Comparison of ENCODE assay signal across 18 cellular contexts in genomic region chrX:10557166-10557565, GRCh38.
DNase-seq lines count a peak whose midpoint lies in the region; TF ChIP-seq lines count a peak whose summit lies in the region.
"Had no signal": no experiment of that assay in that cellular context is flagged by ENCODE, and none has a peak within 500 bp of the region (broad histone marks: within the 10 kb centered on the region; RNA-seq: fewer than 3 reads in every experiment).

No MANE protein-coding gene starts in this region.

- CTCF ChIA-PET in OCI-LY7 (lab: Charles Lee; ENCODE audit: unreplicated experiment), result no interaction called here
- CTCF ChIA-PET in CD8-positive, alpha-beta memory T cell (lab: Charles Lee), result no interaction called here
- CTCF ChIA-PET in activated CD4-positive, alpha-beta memory T cell treated with anti-CD3 and anti-CD28 coated beads for 36 hours (lab: Charles Lee), result no interaction called here

- DNase-seq in H4 (ENCODE audit: low spot score), result peak; percentile 73
- DNase-seq in SJCRH30, result peak; percentile 80 to 91
- DNase-seq in OCI-LY7 (ENCODE audit: low spot score), result no peak
- DNase-seq in CD8-positive, alpha-beta memory T cell, result no peak
- DNase-seq in activated CD4-positive, alpha-beta memory T cell treated with anti-CD3 and anti-CD28 coated beads for 36 hours, result no peak
- DNase-seq in germinal center (ENCODE audit: low spot score), result no peak
- DNase-seq: 8988T; CD8-positive, alpha-beta T cell; COR-L47; DMS 273 treated with DMSO at 0.1 percent for 48 hours; DMS53; DND-41; GM23248; HCEC 1CT; IMR-90 had no signal

- peak overlapping the region; percentile 18 for H3K4me3 ChIP-seq in SJCRH30
- H3K4me3 ChIP-seq in mesodermal cell (ENCODE audit: extremely low read depth, insufficient read depth, low read length, poor library complexity, severe bottlenecking), result no peak overlapping the region
- H3K4me3 ChIP-seq in OCI-LY7 (ENCODE audit: low read depth, low read length, poor library complexity, severe bottlenecking), result no peak overlapping the region
- H3K4me3 ChIP-seq in CD8-positive, alpha-beta memory T cell (ENCODE audit: low read length), result no peak overlapping the region
- H3K4me3 ChIP-seq: BLaER1 treated with 17β-estradiol and CSF1 and Interleukin-3, amounts not matched to agents 10 nM and 100 nM; GM23248 had no signal

- no peak overlapping the region for H3K4me2 ChIP-seq in OCI-LY7 (ENCODE audit: low read length)
- H3K4me2 ChIP-seq: BLaER1 treated with 17β-estradiol and CSF1 and Interleukin-3, amounts not matched to agents 10 nM and 100 nM had no signal

- no peak for TF ChIP-seq CTCF in OCI-LY7 (conservative IDR thresholded peaks at IDR 0.05; ENCODE audit: low read length)

- H4K20me1 ChIP-seq in OCI-LY7 (ENCODE audit: insufficient read depth, low read length), result no peaks in the 10 kb centered on the region
- H4K20me1 ChIP-seq: BLaER1 treated with 17β-estradiol and CSF1 and Interleukin-3, amounts not matched to agents 10 nM and 100 nM had no signal

- H3K27ac ChIP-seq in SJCRH30 (peak overlapping the region; percentile 73), mesodermal cell (ENCODE audit: low read depth, low read length, severe bottlenecking) (peak overlapping the region; percentile 16), OCI-LY7 (ENCODE audit: low read depth, low read length, poor library complexity, severe bottlenecking) (no peak overlapping the region)
- H3K27ac ChIP-seq in CD8-positive, alpha-beta memory T cell (ENCODE audit: low read depth, low read length), result no peak overlapping the region
- H3K27ac ChIP-seq: BLaER1 treated with 17β-estradiol and CSF1 and Interleukin-3, amounts not matched to agents 10 nM and 100 nM; GM23248 had no signal

- no peaks in the 10 kb centered on the region for H3K79me2 ChIP-seq in OCI-LY7 (ENCODE audit: insufficient read depth, low read depth, low read length)

- H3K27me3 ChIP-seq in SJCRH30, result no peaks in the 10 kb centered on the region
- no peaks in the 10 kb centered on the region for H3K27me3 ChIP-seq in CD8-positive, alpha-beta memory T cell (ENCODE audit: insufficient read depth, low read length, poor library complexity, severe bottlenecking)

- H3K9me2 ChIP-seq in OCI-LY7 (ENCODE audit: insufficient read depth, low read length), result no peaks in the 10 kb centered on the region

- peaks cover 47% of the 10 kb centered on the region for H3K4me1 ChIP-seq in SJCRH30
- peaks cover 11% of the 10 kb centered on the region for H3K4me1 ChIP-seq in mesodermal cell (ENCODE audit: control insufficient read depth, insufficient read depth, low read length, poor library complexity, severe bottlenecking)
- H3K4me1 ChIP-seq in OCI-LY7 (ENCODE audit: insufficient read depth, low read length, poor library complexity, severe bottlenecking), result no peaks in the 10 kb centered on the region
- H3K4me1 ChIP-seq in CD8-positive, alpha-beta memory T cell (ENCODE audit: insufficient read depth, low read length), result no peaks in the 10 kb centered on the region
- H3K4me1 ChIP-seq: BLaER1 treated with 17β-estradiol and CSF1 and Interleukin-3, amounts not matched to agents 10 nM and 100 nM had no signal

- H3K9me3 Mint-ChIP-seq in CD8-positive, alpha-beta memory T cell, result peaks cover 0 to 13% (median 4%) of the 10 kb centered on the region in 5 donors
- peaks cover 3% of the 10 kb centered on the region for H3K9me3 Mint-ChIP-seq in activated CD4-positive, alpha-beta memory T cell treated with anti-CD3 and anti-CD28 coated beads for 36 hours
- H3K9me3 Mint-ChIP-seq: CD8-positive, alpha-beta T cell had no signal

- WGBS in mesodermal cell (ENCODE audit: insufficient coverage in 2 of 2), 2 experiments, result no CpG with 5 or more reads among the region's 4 CpGs

- intact Hi-C loops in OCI-LY7 (cut with micrococcal nuclease; ENCODE audit: unreplicated experiment), result no loop called here
- intact Hi-C loops in activated CD4-positive, alpha-beta memory T cell treated with anti-CD3 and anti-CD28 coated beads for 36 hours (cut with micrococcal nuclease), result no loop called here

- H3K36me3 Mint-ChIP-seq in CD8-positive, alpha-beta memory T cell, result no peaks in the 10 kb centered on the region
- no peaks in the 10 kb centered on the region for H3K36me3 Mint-ChIP-seq in activated CD4-positive, alpha-beta memory T cell treated with anti-CD3 and anti-CD28 coated beads for 36 hours
- H3K36me3 Mint-ChIP-seq: CD8-positive, alpha-beta T cell had no signal

- H3K36me3 ChIP-seq in SJCRH30, result 0 out of 2 replicates have a peak, but pooled peaks cover 3% of the 10 kb centered on the region
- peaks cover 7% of the 10 kb centered on the region for H3K36me3 ChIP-seq in mesodermal cell (ENCODE audit: control insufficient read depth, insufficient read depth, low read length)
- H3K36me3 ChIP-seq in OCI-LY7 (ENCODE audit: insufficient read depth, low read length), result no peaks in the 10 kb centered on the region
- H3K36me3 ChIP-seq in CD8-positive, alpha-beta memory T cell (ENCODE audit: insufficient read depth, low read length), result no peaks in the 10 kb centered on the region
- H3K36me3 ChIP-seq: BLaER1 treated with 17β-estradiol and CSF1 and Interleukin-3, amounts not matched to agents 10 nM and 100 nM had no signal

- H3K4me3 Mint-ChIP-seq in CD8-positive, alpha-beta memory T cell, result no peak overlapping the region
- no peak overlapping the region for H3K4me3 Mint-ChIP-seq in activated CD4-positive, alpha-beta memory T cell treated with anti-CD3 and anti-CD28 coated beads for 36 hours
- H3K4me3 Mint-ChIP-seq: B cell; CD8-positive, alpha-beta T cell had no signal

- H3K9me3 ChIP-seq in SJCRH30 (replicated peaks), result no peaks in the 10 kb centered on the region
- no peaks in the 10 kb centered on the region for H3K9me3 ChIP-seq in mesodermal cell (ENCODE audit: control insufficient read depth, low read length)
- no peaks in the 10 kb centered on the region for H3K9me3 ChIP-seq in OCI-LY7 (ENCODE audit: low read length)
- H3K9me3 ChIP-seq in CD8-positive, alpha-beta memory T cell (ENCODE audit: low read length), result no peaks in the 10 kb centered on the region

- no TSS peak for BruUV-seq in OCI-LY7 (replicated peaks; lab: Mats Ljungman, UMichigan)

- no peak overlapping the region for H2AFZ ChIP-seq in OCI-LY7 (ENCODE audit: low read length)
- H2AFZ ChIP-seq: GM23248 had no signal

- no peak overlapping the region for H3K27ac Mint-ChIP-seq in CD8-positive, alpha-beta memory T cell
- no peak overlapping the region for H3K27ac Mint-ChIP-seq in activated CD4-positive, alpha-beta memory T cell treated with anti-CD3 and anti-CD28 coated beads for 36 hours
- H3K27ac Mint-ChIP-seq: B cell; CD8-positive, alpha-beta T cell had no signal

- H3K4me1 Mint-ChIP-seq in CD8-positive, alpha-beta memory T cell, result no peaks in the 10 kb centered on the region
- H3K4me1 Mint-ChIP-seq in activated CD4-positive, alpha-beta memory T cell treated with anti-CD3 and anti-CD28 coated beads for 36 hours (ENCODE audit: low read depth), result no peaks in the 10 kb centered on the region
- H3K4me1 Mint-ChIP-seq: B cell had no signal

- H3K27me3 Mint-ChIP-seq in CD8-positive, alpha-beta memory T cell, result peaks cover 0 to 2% of the 10 kb centered on the region in 2 donors
- H3K27me3 Mint-ChIP-seq in activated CD4-positive, alpha-beta memory T cell treated with anti-CD3 and anti-CD28 coated beads for 36 hours, result no peaks in the 10 kb centered on the region

- POLR2A ChIA-PET in OCI-LY7 (lab: Charles Lee), result no interaction called here
- POLR2A ChIA-PET in CD8-positive, alpha-beta memory T cell (lab: Charles Lee), result no interaction called here
- POLR2A ChIA-PET in activated CD4-positive, alpha-beta memory T cell treated with anti-CD3 and anti-CD28 coated beads for 36 hours (lab: Charles Lee), result no interaction called here

Comparison
In these comparisons a context has a peak if more than half of its experiments do, and no peak if none do; other contexts are left out.
1. DNase-seq: peak in H4 (single experiment) and SJCRH30 (2 of 2); none in OCI-LY7 (single experiment), CD8-positive, alpha-beta memory T cell (0 of 5), activated CD4-positive, alpha-beta memory T cell treated with anti-CD3 and anti-CD28 coated beads for 36 hours (single experiment) and germinal center (single experiment).
2. H3K27ac ChIP-seq: peak in SJCRH30 (single experiment) and mesodermal cell (single experiment); none in OCI-LY7 (single experiment) and CD8-positive, alpha-beta memory T cell (single experiment).